Comparison of ENCODE assay signal across 5 cellular contexts in genomic region chr9:6806318-6806717, GRCh38. TPM values are rescaled to one million over a fixed set of nuclear protein-coding genes. Genes with fewer than 3 reads are reported as not detected.
DNase-seq lines count a peak whose midpoint lies in the region; ATAC-seq, FAIRE-seq and TF ChIP-seq lines count a peak whose summit lies in the region.
"Not testable (repeated sequence)": the region's sequence is repeated elsewhere in the genome, so short reads cannot be mapped to it uniquely, and the experiment has no call there.

No MANE protein-coding gene starts in this region.

- BruUV-seq in GM12878 (replicated peaks; lab: Mats Ljungman, UMichigan) = TSS peak; percentile 55

- H3K9me3 ChIP-seq in A549; HEK293 (ENCODE audit: control insufficient read depth, insufficient read depth, low read depth, low read length); GM12878 (replicated peaks; ENCODE audit: control insufficient read depth, insufficient read depth, low read length); esophagus muscularis mucosa: not testable (repeated sequence)

- not testable (repeated sequence) for DNase-seq in A549 (ENCODE audit: low read depth in 1 of 2, low spot score in 1 of 2); GM12878 (ENCODE audit: low read depth, low spot score); progenitor cell of endocrine pancreas (ENCODE audit: low spot score, unreplicated experiment)
- peak; percentile 14 for DNase-seq in esophagus muscularis mucosa (ENCODE audit: extremely low spot score)

- TF ChIP-seq CTCF in A549 (IDR thresholded peaks at IDR 0.05); HEK293 (tag by site-specific recombination; IDR thresholded peaks at IDR 0.05); GM12878 (IDR thresholded peaks at IDR 0.05 in 2 of 3, conservative IDR thresholded peaks at IDR 0.05 in 1 of 3; ENCODE audit: control insufficient read depth in 2 of 3, extremely low read depth in 1 of 3, insufficient read depth in 1 of 3, low read depth in 3 of 3, low read length in 3 of 3); esophagus muscularis mucosa (IDR thresholded peaks at IDR 0.05); progenitor cell of endocrine pancreas (IDR thresholded peaks at IDR 0.05; ENCODE audit: unreplicated experiment): not testable (repeated sequence)

- RAD21 ChIA-PET in GM12878 (lab: Charles Lee; ENCODE audit: unreplicated experiment) = interaction anchor here (0.6 kb wide), 1 partner anchor 26 kb away, joined by 3 read pairs; no protein-coding TSS in a partner anchor

- not testable (repeated sequence) for H3K4me3 ChIP-seq in A549; HEK293 (ENCODE audit: low read depth, low read length); GM12878; esophagus muscularis mucosa

- H3K27ac Mint-ChIP-seq in progenitor cell of endocrine pancreas = peak overlapping the region; percentile 89

- CTCF ChIA-PET in A549 (lab: Yijun Ruan, JAX) = interaction anchor here (1.5 kb wide), 1 partner anchor 21 kb away, joined by 5 read pairs; no protein-coding TSS in a partner anchor
- CTCF ChIA-PET in HEK293 (lab: Yijun Ruan, JAX); GM12878 (lab: Yijun Ruan, JAX): not testable (repeated sequence)

- not testable (repeated sequence) for H3K27ac ChIP-seq in A549; HEK293 (ENCODE audit: extremely low read depth, low read depth, low read length); GM12878 (ENCODE audit: control insufficient read depth, insufficient read depth); esophagus muscularis mucosa (replicated peaks in 1 of 4)

- not testable (repeated sequence) for TF ChIP-seq POLR2A in A549 (IDR thresholded peaks at IDR 0.05; ENCODE audit: low read length); GM12878 (IDR thresholded peaks at IDR 0.05; ENCODE audit: low read depth, low read length); esophagus muscularis mucosa (IDR thresholded peaks at IDR 0.05; ENCODE audit: low read depth)

- H3K9me3 Mint-ChIP-seq in progenitor cell of endocrine pancreas (ENCODE audit: low read depth) = not testable (repeated sequence)

- peaks cover 13% of the 10 kb centered on the region for H3K36me3 Mint-ChIP-seq in progenitor cell of endocrine pancreas (ENCODE audit: insufficient read depth)

- WGBS in A549 (ENCODE audit: missing lambda C conversion rate) = 95% methylated on average over 6 of the region's 6 CpGs
- WGBS in GM12878 (ENCODE audit: insufficient coverage, insufficient replicate concordance, low lambda C conversion rate, missing lambda C conversion rate) = 100% methylated on average over 6 of the region's 6 CpGs
- 96% methylated on average over 6 of the region's 6 CpGs for WGBS in esophagus muscularis mucosa

- H3K9ac ChIP-seq in GM12878 (ENCODE audit: control insufficient read depth, insufficient read depth, low read length) = not testable (repeated sequence)

- H3K4me1 Mint-ChIP-seq in progenitor cell of endocrine pancreas (ENCODE audit: low read depth) = not testable (repeated sequence)

- not testable (repeated sequence) for H2AFZ ChIP-seq in GM12878 (ENCODE audit: control insufficient read depth, low read depth, low read length)

- H3K36me3 ChIP-seq in HEK293 (ENCODE audit: control insufficient read depth in 2 of 2, insufficient read depth in 1 of 2, low read length in 2 of 2); GM12878 (ENCODE audit: control insufficient read depth in 2 of 2, insufficient read depth in 2 of 2, low read length in 1 of 2): not testable (repeated sequence)
- H3K36me3 ChIP-seq in esophagus muscularis mucosa = peaks cover 0 to 13% (median 3%) of the 10 kb centered on the region in 4 donors

- intact Hi-C loops in GM12878 (cut with micrococcal nuclease; ENCODE audit: unreplicated experiment); esophagus muscularis mucosa (cut with DNase I): not testable (repeated sequence)

- POLR2A ChIA-PET in A549 (lab: Yijun Ruan, JAX); HEK293 (lab: Yijun Ruan, JAX); GM12878 (lab: Charles Lee): not testable (repeated sequence)

- not testable (repeated sequence) for H3K27me3 ChIP-seq in GM12878 (replicated peaks in 1 of 2; ENCODE audit: control insufficient read depth in 2 of 2, insufficient read depth in 2 of 2, low read length in 1 of 2); esophagus muscularis mucosa

- ATAC-seq in A549, GM12878: not testable (repeated sequence)

- SMC1A ChIA-PET in GM12878 (lab: Charles Lee; ENCODE audit: uncharacterized antibody, unreplicated experiment) = not testable (repeated sequence)

- in situ Hi-C loops in GM12878 (cut with MboI) = not testable (repeated sequence)

- not testable (repeated sequence) for TF ChIP-seq RAD21 in A549 (conservative IDR thresholded peaks at IDR 0.05 in 1 of 2, IDR thresholded peaks at IDR 0.05 in 1 of 2); GM12878 (IDR thresholded peaks at IDR 0.05; ENCODE audit: insufficient read depth, low read depth, low read length)

- H3K4me2 ChIP-seq in A549; GM12878 (ENCODE audit: control insufficient read depth, insufficient read depth): not testable (repeated sequence)

- H3K4me1 ChIP-seq in A549; HEK293 (ENCODE audit: control insufficient read depth, insufficient read depth, low read length); GM12878 (ENCODE audit: control insufficient read depth, insufficient read depth, low read length); esophagus muscularis mucosa: not testable (repeated sequence)

- H3K27me3 Mint-ChIP-seq in progenitor cell of endocrine pancreas = not testable (repeated sequence)

- H3K4me3 Mint-ChIP-seq in progenitor cell of endocrine pancreas (ENCODE audit: low read depth) = not testable (repeated sequence)

- not testable (repeated sequence) for TF ChIP-seq EP300 in A549 (IDR thresholded peaks at IDR 0.05); GM12878 (IDR thresholded peaks at IDR 0.05; ENCODE audit: borderline replicate concordance in 1 of 2, control insufficient read depth in 1 of 2, low read depth in 2 of 2, low read length in 2 of 2); esophagus muscularis mucosa (IDR thresholded peaks at IDR 0.05)

- not testable (repeated sequence) for H3K79me2 ChIP-seq in GM12878 (ENCODE audit: control insufficient read depth, insufficient read depth, low read length)

- not testable (repeated sequence) for FAIRE-seq in A549 (lab: Jason Lieb, UNC); GM12878 (lab: Jason Lieb, UNC)

- not testable (repeated sequence) for H4K20me1 ChIP-seq in GM12878 (ENCODE audit: control insufficient read depth, insufficient read depth)

TF ChIP-seq in A549, 52 proteins besides CTCF, POLR2A, EP300 and RAD21:
- peak; percentile 95 for TF ChIP-seq ZC3H11A (IDR thresholded peaks at IDR 0.05)
TF ChIP-seq in A549: peak in this region for 1; not testable (repeated sequence) for 51.

TF ChIP-seq in HEK293, 187 proteins besides CTCF, POLR2A, EP300 and RAD21 (continues in another document):
- TF ChIP-seq ZNF394 (tag by site-specific recombination; IDR thresholded peaks at IDR 0.05; ENCODE audit: borderline replicate concordance) (peak; percentile 73), ZNF555 (tag by site-specific recombination; conservative IDR thresholded peaks at IDR 0.05) (peak; percentile 32; the same call in 1 of the 2 replicates), ZNF654 (tag by site-specific recombination; IDR thresholded peaks at IDR 0.05; ENCODE audit: low read depth) (0 out of 2 replicates have a peak, but pooled peaks have one; percentile 4)

RNA-seq across cellular contexts. Expression of gene KDM4C, which starts 48.5 kb away (rescaled TPM):
- polyA plus RNA-seq in A549 (2011; rRNA removed) (15.6 and 16.2 TPM in 2 replicates), A549 (2017; fragmentation: RNase III; extraction: RNeasy Plus Mini Kit Qiagen cat#74134 plus additional on column Dnase treatment) (8.9 to 10.6 TPM (median 9.6 TPM) in 3 replicates), GM12878 (2011; rRNA removed) (41.2 and 49.5 TPM in 2 replicates), GM12878 (2014; fragmentation: Illumina TruSeq; extraction: Trizol) (20.0 and 23.0 TPM in 2 replicates), GM12878 (2014; fragmentation: Nextera tagmentation; extraction: Ambion mirVana) (10 to 100 TPM in 1 of 2 experiments, 1 to 10 TPM in 1; 6.8 to 11.7 TPM), GM12878 (2014; rRNA removed) (20.2 and 24.0 TPM in 2 replicates), GM12878 (2016; fragmentation: Nextera tagmentation; extraction: Ambion mirVana) (10 to 100 TPM; 18.6 to 20.0 TPM)
- 5.4 and 5.5 TPM in 2 replicates for polyA plus RNA-seq in A549 (2012; cell fraction: cytosol; rRNA removed)
- 7.2 and 12.4 TPM in 2 replicates for polyA plus RNA-seq in A549 (2012; cell fraction: nucleus; rRNA removed)
- polyA minus RNA-seq in A549 (2011; rRNA and poly(A)+ RNA removed) = 48.4 and 54.0 TPM in 2 replicates
- total RNA-seq in GM12878 (2013; cell fraction: nucleolus; rRNA removed) = 379 and 393 TPM in 2 replicates
- total RNA-seq in GM12878 (2014; rRNA removed) (22.7 and 29.9 TPM in 2 replicates), GM12878 (2014; rRNA removed; fragmentation: Illumina TruSeq; extraction: Trizol) (27.3 and 28.7 TPM in 2 replicates), GM12878 (2021) (22.9 and 24.6 TPM in 2 replicates), esophagus muscularis mucosa (10 to 100 TPM; 25.2 to 41.1 (median 26.4) TPM), progenitor cell of endocrine pancreas (26.6 and 29.5 TPM in 2 replicates)
- 20.1 TPM for polyA plus RNA-seq in GM12878 (2011; ENCODE audit: low read depth)
- polyA plus RNA-seq in GM12878 (2011; cell fraction: cytosol; rRNA removed) = 26.1 and 28.5 TPM in 2 replicates
- 112 and 130 TPM in 2 replicates for polyA plus RNA-seq in GM12878 (2011; cell fraction: nucleus; rRNA removed)
- polyA plus RNA-seq in GM12878 (2012) = 19.4 and 24.5 TPM in 2 replicates
- polyA minus RNA-seq in GM12878 (2011; rRNA and poly(A)+ RNA removed) = 182 and 211 TPM in 2 replicates
- polyA minus RNA-seq in GM12878 (2011; cell fraction: cytosol; rRNA and poly(A)+ RNA removed) = 25.1 and 27.6 TPM in 2 replicates
- polyA minus RNA-seq in GM12878 (2011; cell fraction: nucleus; rRNA and poly(A)+ RNA removed) = 258 and 336 TPM in 2 replicates
